In genomic region chr12:45660330-45660729, GRCh38 we compare ENCODE assay signal across 2 cellular contexts.
TF ChIP-seq lines count a peak whose summit lies in the region.

No MANE protein-coding gene starts in this region.

TF ChIP-seq in HepG2, 621 proteins besides CTCF, POLR2A, EP300 and RAD21 (continued from another document):
- TF ChIP-seq, protein P1, sequence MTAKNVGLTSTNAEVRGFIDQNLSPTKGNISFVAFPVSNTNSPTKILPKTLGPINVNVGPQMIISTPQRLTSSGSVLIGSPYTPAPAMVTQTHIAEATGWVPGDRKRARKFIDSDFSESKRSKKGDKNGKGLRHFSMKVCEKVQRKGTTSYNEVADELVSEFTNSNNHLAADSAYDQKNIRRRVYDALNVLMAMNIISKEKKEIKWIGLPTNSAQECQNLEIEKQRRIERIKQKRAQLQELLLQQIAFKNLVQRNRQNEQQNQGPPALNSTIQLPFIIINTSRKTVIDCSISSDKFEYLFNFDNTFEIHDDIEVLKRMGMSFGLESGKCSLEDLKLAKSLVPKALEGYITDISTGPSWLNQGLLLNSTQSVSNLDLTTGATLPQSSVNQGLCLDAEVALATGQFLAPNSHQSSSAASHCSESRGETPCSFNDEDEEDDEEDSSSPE (CRISPR knock-in tag; IDR thresholded peaks at IDR 0.05) = no peak
- TF ChIP-seq, protein P2, sequence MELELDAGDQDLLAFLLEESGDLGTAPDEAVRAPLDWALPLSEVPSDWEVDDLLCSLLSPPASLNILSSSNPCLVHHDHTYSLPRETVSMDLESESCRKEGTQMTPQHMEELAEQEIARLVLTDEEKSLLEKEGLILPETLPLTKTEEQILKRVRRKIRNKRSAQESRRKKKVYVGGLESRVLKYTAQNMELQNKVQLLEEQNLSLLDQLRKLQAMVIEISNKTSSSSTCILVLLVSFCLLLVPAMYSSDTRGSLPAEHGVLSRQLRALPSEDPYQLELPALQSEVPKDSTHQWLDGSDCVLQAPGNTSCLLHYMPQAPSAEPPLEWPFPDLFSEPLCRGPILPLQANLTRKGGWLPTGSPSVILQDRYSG (CRISPR knock-in tag; IDR thresholded peaks at IDR 0.05) = no peak
- TF ChIP-seq NFRKB (IDR thresholded peaks at IDR 0.05) (no peak), ZNF530 (CRISPR knock-in tag; IDR thresholded peaks at IDR 0.05; ENCODE audit: low read depth) (no peak), ZNF83 (CRISPR knock-in tag; IDR thresholded peaks at IDR 0.05; ENCODE audit: borderline replicate concordance) (no peak), GATAD1 (CRISPR knock-in tag; IDR thresholded peaks at IDR 0.05) (no peak)
TF ChIP-seq in HepG2: peak in this region for 0.

TF ChIP-seq in WTC11, 78 proteins besides CTCF, POLR2A, EP300 and RAD21:
- TF ChIP-seq, protein P3, sequence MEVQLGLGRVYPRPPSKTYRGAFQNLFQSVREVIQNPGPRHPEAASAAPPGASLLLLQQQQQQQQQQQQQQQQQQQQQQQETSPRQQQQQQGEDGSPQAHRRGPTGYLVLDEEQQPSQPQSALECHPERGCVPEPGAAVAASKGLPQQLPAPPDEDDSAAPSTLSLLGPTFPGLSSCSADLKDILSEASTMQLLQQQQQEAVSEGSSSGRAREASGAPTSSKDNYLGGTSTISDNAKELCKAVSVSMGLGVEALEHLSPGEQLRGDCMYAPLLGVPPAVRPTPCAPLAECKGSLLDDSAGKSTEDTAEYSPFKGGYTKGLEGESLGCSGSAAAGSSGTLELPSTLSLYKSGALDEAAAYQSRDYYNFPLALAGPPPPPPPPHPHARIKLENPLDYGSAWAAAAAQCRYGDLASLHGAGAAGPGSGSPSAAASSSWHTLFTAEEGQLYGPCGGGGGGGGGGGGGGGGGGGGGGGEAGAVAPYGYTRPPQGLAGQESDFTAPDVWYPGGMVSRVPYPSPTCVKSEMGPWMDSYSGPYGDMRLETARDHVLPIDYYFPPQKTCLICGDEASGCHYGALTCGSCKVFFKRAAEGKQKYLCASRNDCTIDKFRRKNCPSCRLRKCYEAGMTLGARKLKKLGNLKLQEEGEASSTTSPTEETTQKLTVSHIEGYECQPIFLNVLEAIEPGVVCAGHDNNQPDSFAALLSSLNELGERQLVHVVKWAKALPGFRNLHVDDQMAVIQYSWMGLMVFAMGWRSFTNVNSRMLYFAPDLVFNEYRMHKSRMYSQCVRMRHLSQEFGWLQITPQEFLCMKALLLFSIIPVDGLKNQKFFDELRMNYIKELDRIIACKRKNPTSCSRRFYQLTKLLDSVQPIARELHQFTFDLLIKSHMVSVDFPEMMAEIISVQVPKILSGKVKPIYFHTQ (CRISPR knock-in tag; IDR thresholded peaks at IDR 0.05) = no peak
- TF ChIP-seq, protein P4, sequence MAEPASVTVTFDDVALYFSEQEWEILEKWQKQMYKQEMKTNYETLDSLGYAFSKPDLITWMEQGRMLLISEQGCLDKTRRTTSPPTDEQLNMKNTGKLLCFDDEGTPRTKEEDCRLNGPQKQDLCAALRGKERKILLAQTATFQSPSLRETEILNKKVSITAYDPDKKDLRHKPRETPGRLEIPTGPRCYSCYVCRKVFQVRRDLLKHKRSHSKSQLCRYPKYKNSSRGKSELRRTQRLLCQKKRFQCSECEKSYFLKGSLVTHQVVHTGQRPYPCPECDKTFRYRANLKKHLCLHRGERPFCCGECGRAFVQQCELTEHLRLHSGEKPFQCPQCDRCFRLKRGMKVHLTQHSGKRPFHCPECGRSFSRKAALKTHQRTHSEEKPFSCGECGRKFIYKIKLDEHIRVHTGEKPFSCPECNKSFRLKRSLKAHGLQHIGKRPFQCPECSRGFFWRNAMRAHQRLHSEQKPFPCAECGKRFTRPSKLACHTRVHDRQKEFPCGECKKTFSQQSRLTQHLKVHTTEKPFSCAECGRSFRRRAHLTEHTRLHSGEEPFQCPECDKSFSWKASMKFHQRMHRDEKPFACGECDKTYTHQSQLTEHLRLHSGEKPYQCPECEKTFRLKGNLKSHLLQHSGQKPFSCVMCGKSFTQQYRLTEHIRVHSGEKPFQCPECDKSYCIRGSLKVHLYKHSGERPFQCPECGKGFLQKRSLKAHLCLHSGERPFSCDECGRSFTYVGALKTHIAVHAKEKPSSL (CRISPR knock-in tag; conservative IDR thresholded peaks at IDR 0.05) = no peak
- TF ChIP-seq AFF4 (CRISPR knock-in tag; IDR thresholded peaks at IDR 0.05; ENCODE audit: borderline replicate concordance) (no peak), ARID4B (CRISPR knock-in tag; IDR thresholded peaks at IDR 0.05; ENCODE audit: borderline replicate concordance) (no peak), PREB (CRISPR knock-in tag; IDR thresholded peaks at IDR 0.05; ENCODE audit: borderline replicate concordance) (no peak), TP53 (CRISPR knock-in tag; IDR thresholded peaks at IDR 0.05) (no peak), OVOL2 (CRISPR knock-in tag; IDR thresholded peaks at IDR 0.05; ENCODE audit: borderline replicate concordance) (no peak), HMGA2 (CRISPR knock-in tag; IDR thresholded peaks at IDR 0.05) (no peak), ATF2 (CRISPR knock-in tag; IDR thresholded peaks at IDR 0.05; ENCODE audit: borderline replicate concordance, low read depth) (no peak), NR1H2 (CRISPR knock-in tag; IDR thresholded peaks at IDR 0.05) (no peak)
- TF ChIP-seq, protein P5, sequence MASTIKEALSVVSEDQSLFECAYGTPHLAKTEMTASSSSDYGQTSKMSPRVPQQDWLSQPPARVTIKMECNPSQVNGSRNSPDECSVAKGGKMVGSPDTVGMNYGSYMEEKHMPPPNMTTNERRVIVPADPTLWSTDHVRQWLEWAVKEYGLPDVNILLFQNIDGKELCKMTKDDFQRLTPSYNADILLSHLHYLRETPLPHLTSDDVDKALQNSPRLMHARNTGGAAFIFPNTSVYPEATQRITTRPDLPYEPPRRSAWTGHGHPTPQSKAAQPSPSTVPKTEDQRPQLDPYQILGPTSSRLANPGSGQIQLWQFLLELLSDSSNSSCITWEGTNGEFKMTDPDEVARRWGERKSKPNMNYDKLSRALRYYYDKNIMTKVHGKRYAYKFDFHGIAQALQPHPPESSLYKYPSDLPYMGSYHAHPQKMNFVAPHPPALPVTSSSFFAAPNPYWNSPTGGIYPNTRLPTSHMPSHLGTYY (CRISPR knock-in tag; IDR thresholded peaks at IDR 0.05) = no peak
- TF ChIP-seq, protein P6, sequence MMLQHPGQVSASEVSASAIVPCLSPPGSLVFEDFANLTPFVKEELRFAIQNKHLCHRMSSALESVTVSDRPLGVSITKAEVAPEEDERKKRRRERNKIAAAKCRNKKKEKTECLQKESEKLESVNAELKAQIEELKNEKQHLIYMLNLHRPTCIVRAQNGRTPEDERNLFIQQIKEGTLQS (CRISPR knock-in tag; conservative IDR thresholded peaks at IDR 0.05) = no peak
